In the genomic region with DNA sequence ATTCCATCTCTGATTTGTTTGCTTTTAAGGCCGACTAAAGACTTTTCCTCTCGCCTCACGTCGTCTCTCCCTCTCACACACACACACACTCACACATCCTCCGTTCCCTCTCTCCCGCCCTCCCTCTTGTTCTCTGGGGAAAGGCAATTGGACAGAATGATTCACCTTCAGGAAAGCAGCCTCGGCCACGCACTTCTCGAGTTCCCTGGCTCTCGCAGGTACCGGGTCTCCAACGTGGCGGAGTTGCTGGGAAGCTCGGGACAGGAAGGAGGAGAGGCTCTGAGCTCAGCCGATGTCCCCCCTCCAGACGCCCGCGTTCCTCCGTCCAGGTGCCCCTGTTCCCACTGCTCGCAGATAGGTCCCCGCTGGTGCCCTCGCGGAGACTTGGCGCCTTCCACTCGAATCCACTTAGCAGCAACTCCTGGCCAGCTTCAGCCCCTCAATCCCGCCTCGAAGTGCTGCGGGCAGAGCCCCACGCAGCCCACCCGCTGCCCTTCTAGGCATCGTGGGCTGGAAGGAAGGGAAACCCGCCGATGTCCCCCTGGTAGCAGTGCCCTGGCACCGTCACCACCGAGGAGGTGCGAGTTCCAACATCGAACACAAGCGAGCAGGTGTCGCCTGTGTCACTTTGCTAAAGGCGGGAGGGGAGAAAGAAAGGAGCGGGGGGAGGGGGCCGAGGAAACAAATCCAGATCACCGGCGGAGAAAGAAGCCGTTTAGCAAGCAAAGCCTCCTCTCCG, we compare ENCODE assay signal across 8 cellular contexts.
DNase-seq lines count a peak whose midpoint lies in the region; ATAC-seq, FAIRE-seq and TF ChIP-seq lines count a peak whose summit lies in the region.

No MANE protein-coding gene starts in this region.

- ATAC-seq in GM21786 (IDR thresholded peaks at IDR 0.05; ENCODE audit: unreplicated experiment): no peak
- ATAC-seq in GM19463 (IDR thresholded peaks at IDR 0.05; ENCODE audit: unreplicated experiment): no peak

- no peaks in the 10 kb centered on the region for H4K20me1 ChIP-seq in keratinocyte (ENCODE audit: control insufficient read depth, extremely low read depth, insufficient read depth, low read length)

- H3K27me3 ChIP-seq in keratinocyte (ENCODE audit: control insufficient read depth, extremely low read depth, insufficient read depth, low read length): peaks cover 30% of the 10 kb centered on the region
- H3K27me3 ChIP-seq in small intestine (ENCODE audit: control insufficient read depth in 2 of 2, insufficient read depth in 2 of 2, low read length in 2 of 2): peaks cover 5 to 18% of the 10 kb centered on the region in 2 donors

- FAIRE-seq in keratinocyte (lab: Jason Lieb, UNC) (no peak), small intestine (lab: Jason Lieb, UNC) (no peak)

- no peaks in the 10 kb centered on the region for H3K9me1 ChIP-seq in keratinocyte (ENCODE audit: control insufficient read depth, extremely low read depth, insufficient read depth, low read length)

- peak overlapping the region; percentile 78 for H2AFZ ChIP-seq in keratinocyte (ENCODE audit: control insufficient read depth, low read length)

- H3K4me2 ChIP-seq in keratinocyte (ENCODE audit: control insufficient read depth, extremely low read depth, insufficient read depth, low read depth, low read length): peak overlapping the region; percentile 93

- TF ChIP-seq CTCF in astrocyte of the cerebellum (IDR thresholded peaks at IDR 0.05; ENCODE audit: low read depth, low read length, missing control alignments) (no peak), keratinocyte (optimal IDR thresholded peaks at IDR 0.05 in 1 of 3, IDR thresholded peaks at IDR 0.05 in 1 of 3, conservative IDR thresholded peaks at IDR 0.05 in 1 of 3; ENCODE audit: extremely low read depth in 1 of 3, insufficient read depth in 2 of 3, low read length in 3 of 3) (no peak)

- dilution Hi-C loops in keratinocyte (cut with MboI; ENCODE audit: extremely low pct_ligation_motif_present, low sequenced_read_pairs): no loop called here

- H3K4me3 ChIP-seq in astrocyte of the cerebellum (ENCODE audit: low read depth, low read length) (peak overlapping the region; percentile 37), keratinocyte (ENCODE audit: control insufficient read depth in 2 of 3, extremely low read depth in 1 of 3, insufficient read depth in 2 of 3, low read depth in 1 of 3, low read length in 3 of 3) (peak overlapping the region; percentile 22 to 71 (median 54)), small intestine (ENCODE audit: low read depth in 1 of 2, low read length in 2 of 2) (peak overlapping the region in 1 of 2 donors; percentile 3)

- H3K79me2 ChIP-seq in keratinocyte (ENCODE audit: control insufficient read depth, insufficient read depth, low read length): no peaks in the 10 kb centered on the region

- H3K9me3 ChIP-seq in keratinocyte (ENCODE audit: control insufficient read depth, low read depth, low read length): peaks cover 4% of the 10 kb centered on the region
- no peaks in the 10 kb centered on the region for H3K9me3 ChIP-seq in small intestine (ENCODE audit: control insufficient read depth, low read depth)

- H3K27ac ChIP-seq in keratinocyte (ENCODE audit: control insufficient read depth, insufficient read depth, low read length) (no peak overlapping the region), small intestine (ENCODE audit: low read depth in 1 of 2, low read length in 1 of 2) (no peak overlapping the region)

- H3K9ac ChIP-seq in keratinocyte (ENCODE audit: control insufficient read depth, extremely low read depth, insufficient read depth, low read length): no peak overlapping the region

- no peaks in the 10 kb centered on the region for H3K36me3 ChIP-seq in keratinocyte (ENCODE audit: control insufficient read depth in 2 of 2, extremely low read depth in 1 of 2, insufficient read depth in 2 of 2, low read length in 2 of 2)
- H3K36me3 ChIP-seq in small intestine (ENCODE audit: control insufficient read depth in 2 of 2, insufficient read depth in 2 of 2, low read length in 2 of 2): no peaks in the 10 kb centered on the region

- DNase-seq in GM03348 (ENCODE audit: low spot score) (peak; percentile 8), NCI-H345 treated with DMSO at 0.1 percent for 48 hours (lab: John Stamatoyannopoulos, UW; ENCODE audit: unreplicated experiment) (peak; percentile 18), astrocyte of the cerebellum (ENCODE audit: low read depth) (no peak), keratinocyte (ENCODE audit: low read depth, low spot score) (no peak), small intestine (no peak)
- DNase-seq in stimulated activated CD4-positive, alpha-beta T cell treated with anti-CD3 and anti-CD28 coated beads, Interleukin-15, amount 100 ng/mL, for 24 hours: peak; percentile 36

- 3 to 14% (median 11%) methylated on average over 46 of the region's 46 CpGs for WGBS in small intestine, 3 donors

- H3K4me1 ChIP-seq in keratinocyte (ENCODE audit: control insufficient read depth, extremely low read depth, insufficient read depth, low read length) (peaks cover 31% of the 10 kb centered on the region), small intestine (ENCODE audit: control insufficient read depth in 2 of 2, insufficient read depth in 1 of 2, low read depth in 1 of 2, low read length in 1 of 2) (peaks cover 0 to 6% of the 10 kb centered on the region in 2 donors)

- in situ Hi-C loops in astrocyte of the cerebellum (cut with HindIII; ENCODE audit: low sequenced_read_pairs): no loop called here

Comparison
In these comparisons a context has a peak if more than half of its experiments do, and no peak if none do; other contexts are left out.
1. DNase-seq: peak in GM03348 (single experiment), NCI-H345 treated with DMSO at 0.1 percent for 48 hours (single experiment) and stimulated activated CD4-positive, alpha-beta T cell treated with anti-CD3 and anti-CD28 coated beads, Interleukin-15, amount 100 ng/mL, for 24 hours (single experiment); none in astrocyte of the cerebellum (single experiment), keratinocyte (single experiment) and small intestine (single experiment).